ENCODE assay signal across 9 cellular contexts in the genomic region with DNA sequence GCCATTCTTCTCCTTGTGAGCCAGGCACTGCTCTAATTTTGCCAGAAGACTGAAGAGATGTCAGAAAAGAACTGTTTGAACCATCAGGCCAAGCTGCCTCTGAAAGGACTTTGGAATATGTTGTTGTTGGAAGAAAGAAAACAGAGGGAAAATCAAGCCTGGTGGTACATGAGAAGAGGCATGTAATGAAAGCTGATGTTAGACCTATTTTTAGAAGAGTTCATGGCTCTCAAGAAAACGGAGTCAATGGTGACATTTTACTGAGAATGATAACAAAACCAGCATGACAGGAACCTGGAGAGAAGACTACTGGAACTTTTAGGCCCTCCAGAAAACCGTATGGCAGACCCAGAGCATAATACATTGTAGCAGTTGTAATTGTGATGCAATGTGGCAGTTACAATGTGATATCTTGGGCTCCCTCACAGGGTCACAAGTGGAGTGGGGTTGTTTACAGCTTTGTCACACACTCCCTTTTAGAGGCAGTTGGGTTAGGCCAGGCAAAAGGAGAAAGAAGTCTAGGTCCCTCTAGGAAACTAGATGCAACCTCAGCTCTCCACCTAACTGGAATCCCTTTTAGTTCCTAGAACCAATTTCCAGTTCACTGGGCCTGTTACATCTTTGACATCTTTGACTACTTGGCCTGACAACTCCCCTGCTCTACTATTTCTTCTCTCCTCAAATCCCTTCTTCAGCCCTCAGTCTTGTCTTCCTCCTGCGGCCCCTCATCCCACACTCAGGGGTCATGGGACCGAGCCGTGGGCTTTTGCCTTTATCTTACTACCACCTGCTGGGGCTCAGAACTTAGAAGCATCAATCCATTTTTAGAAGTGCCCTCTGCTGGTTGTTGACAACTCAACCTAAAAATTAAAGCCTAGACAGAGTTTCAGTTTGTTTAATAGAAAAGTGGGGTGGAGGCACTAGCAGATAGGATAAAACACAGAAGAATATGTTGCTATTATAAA.
DNase-seq lines count a peak whose midpoint lies in the region; ATAC-seq and TF ChIP-seq lines count a peak whose summit lies in the region.
"Had no signal": no experiment of that assay in that cellular context is flagged by ENCODE, and none has a peak within 500 bp of the region (broad histone marks: within the 10 kb centered on the region; RNA-seq: fewer than 3 reads in every experiment).

No MANE protein-coding gene starts in this region.

- H3K9me2 ChIP-seq in GM23248 (ENCODE audit: insufficient read depth) = no peaks in the 10 kb centered on the region

- H4K20me1 ChIP-seq in GM23248 (ENCODE audit: insufficient read depth) = no peaks in the 10 kb centered on the region

- no peaks in the 10 kb centered on the region for H3K79me2 ChIP-seq in GM23248 (ENCODE audit: insufficient read depth)

- peaks cover 3% of the 10 kb centered on the region; the same call in 1 of the 2 replicates for H3F3A ChIP-seq in GM23248 (ENCODE audit: insufficient read depth)

- H3K36me3 ChIP-seq in GM23248 (ENCODE audit: low read depth) = no peaks in the 10 kb centered on the region
- H3K36me3 ChIP-seq in Peyer's patch = no peaks in the 10 kb centered on the region

- H3K4me1 ChIP-seq in GM23248 (ENCODE audit: insufficient read depth) = peaks cover 10% of the 10 kb centered on the region
- no peaks in the 10 kb centered on the region for H3K4me1 ChIP-seq in Peyer's patch

- no peak for TF ChIP-seq POLR2A in Peyer's patch (IDR thresholded peaks at IDR 0.05)
- no peak for TF ChIP-seq POLR2A in erythroblast (IDR thresholded peaks at IDR 0.05; ENCODE audit: low read length)

- H3K4me3 ChIP-seq in GM23248 = no peak overlapping the region
- no peak overlapping the region for H3K4me3 ChIP-seq in Peyer's patch
- H3K4me3 ChIP-seq: skin epidermis had no signal

- no peak overlapping the region for H3K9ac ChIP-seq in GM23248

- H3K27ac ChIP-seq in GM23248 (no peak overlapping the region), Peyer's patch (no peak overlapping the region)
- H3K27ac ChIP-seq: skin epidermis had no signal

- H3K9me3 ChIP-seq in GM23248 (ENCODE audit: low read depth) (no peaks in the 10 kb centered on the region), Peyer's patch (no peaks in the 10 kb centered on the region)

- no peak overlapping the region for H3K4me2 ChIP-seq in GM23248 (ENCODE audit: unreplicated experiment)

- WGBS in GM23248 (ENCODE audit: low coverage in 1 of 2, low lambda C conversion rate in 2 of 2, missing lambda C conversion rate in 2 of 2), 2 experiments = 48 to 49% methylated on average over 5 of the region's 5 CpGs

- ATAC-seq in stimulated activated naive CD8-positive, alpha-beta T cell treated with anti-CD3 and anti-CD28 coated beads, Interleukin-15, Interleukin-2, amounts not matched to agents 100 U/mL and 50 U/mL, for 24 hours = peak; percentile 43
- no peak for ATAC-seq in GM18873 (IDR thresholded peaks at IDR 0.05; ENCODE audit: low FRiP score, unreplicated experiment)
- ATAC-seq in GM18519 (IDR thresholded peaks at IDR 0.05; ENCODE audit: low FRiP score, unreplicated experiment) = no peak

- H3K27me3 ChIP-seq in GM23248 (replicated peaks; ENCODE audit: insufficient read depth) (no peaks in the 10 kb centered on the region), Peyer's patch (no peaks in the 10 kb centered on the region)

- DNase-seq in DMS153 treated with DMSO at 0.1 percent for 48 hours (lab: John Stamatoyannopoulos, UW; ENCODE audit: unreplicated experiment) (peak; percentile 3), DMS153 (lab: John Stamatoyannopoulos, UW) (no peak), GM23248 (peak; percentile 51), Peyer's patch (no peak), erythroblast (lab: John Stamatoyannopoulos, UW) (peak; percentile 79 to 80)
- no peak for DNase-seq in stimulated activated naive CD8-positive, alpha-beta T cell treated with anti-CD3 and anti-CD28 coated beads, Interleukin-15, Interleukin-2, amounts not matched to agents 100 U/mL and 50 U/mL, for 24 hours

- in situ Hi-C loops in GM23248 (cut with MboI) = no loop called here

- H2AFZ ChIP-seq in GM23248 = no peak overlapping the region

- peak in 4 of 6 experiments; percentile 34 to 51 (median 42) for TF ChIP-seq CTCF in Peyer's patch (IDR thresholded peaks at IDR 0.05)

Comparison
In these comparisons a context has a peak if more than half of its experiments do, and no peak if none do; other contexts are left out.
1. DNase-seq: peak in DMS153 treated with DMSO at 0.1 percent for 48 hours (single experiment), GM23248 (single experiment) and erythroblast (2 of 2); none in DMS153 (single experiment), Peyer's patch (0 of 3) and stimulated activated naive CD8-positive, alpha-beta T cell treated with anti-CD3 and anti-CD28 coated beads, Interleukin-15, Interleukin-2, amounts not matched to agents 100 U/mL and 50 U/mL, for 24 hours (single experiment).